Comparison of ENCODE assay signal across 8 cellular contexts in the genomic region with DNA sequence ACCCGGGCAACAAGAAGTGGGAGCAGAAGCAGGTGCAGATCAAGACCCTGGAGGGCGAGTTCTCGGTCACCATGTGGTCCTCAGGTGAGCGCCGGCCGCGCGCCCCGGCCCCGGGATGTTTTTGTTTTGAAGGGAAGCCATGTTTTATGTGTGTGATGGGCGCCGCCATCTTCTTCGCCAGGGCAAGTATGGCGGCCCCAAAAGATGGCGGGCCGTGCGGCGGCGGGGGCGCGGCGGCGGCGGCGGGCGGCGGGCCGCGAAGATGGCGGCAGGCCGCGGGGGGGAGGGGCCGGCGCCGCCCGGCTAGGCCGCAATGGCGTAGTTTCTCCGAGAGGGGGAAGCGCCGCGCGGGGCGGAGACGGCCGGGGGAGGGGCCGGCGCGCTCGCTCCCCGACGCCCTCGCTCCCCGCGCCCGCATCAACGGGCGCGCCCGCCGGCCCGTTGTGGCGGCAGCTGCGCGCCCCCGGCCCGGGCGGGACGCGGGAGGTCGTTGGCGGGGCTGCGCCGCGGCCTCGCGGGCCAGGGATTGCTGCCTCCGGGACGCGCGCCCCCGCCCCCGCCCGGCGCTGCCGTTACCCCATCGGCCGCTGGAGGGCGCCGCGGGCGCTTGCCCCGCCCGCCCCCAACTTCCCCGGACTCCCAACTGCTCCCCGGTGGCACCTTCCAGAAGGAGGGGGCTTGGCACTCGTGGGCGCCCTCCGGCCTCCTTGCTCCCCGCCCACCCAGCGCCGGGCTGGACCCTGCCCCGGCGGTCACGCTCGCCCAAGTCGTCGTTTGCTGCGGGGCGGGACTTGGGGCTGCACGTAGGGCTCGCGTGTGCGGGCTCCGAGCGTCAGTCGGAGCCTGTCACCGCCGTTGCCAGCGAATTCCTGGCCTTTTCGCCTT. TPM values are rescaled to one million over a fixed set of nuclear protein-coding genes. Genes with fewer than 3 reads are reported as not detected.
DNase-seq lines count a peak whose midpoint lies in the region; ATAC-seq, FAIRE-seq and TF ChIP-seq lines count a peak whose summit lies in the region.

No MANE protein-coding gene starts in this region.

- BruUV-seq in HepG2 (replicated peaks; lab: Mats Ljungman, UMichigan): no TSS peak

- peaks cover 62% of the 10 kb centered on the region for H3K4me1 ChIP-seq in HepG2 (ENCODE audit: insufficient read depth, low read length)

- H3K27me3 ChIP-seq in HepG2 (ENCODE audit: control insufficient read depth in 1 of 2, insufficient read depth in 2 of 2, low read length in 2 of 2): no peaks in the 10 kb centered on the region; a peak in 1 of 5 replicates

- POLR2A ChIA-PET in activated CD4-positive, alpha-beta T cell treated with anti-CD3 and anti-CD28 coated beads, Interleukin-2, amount 10 ng/mL, durations not matched to agents 7 days and 5 days (lab: Charles Lee): no interaction called here
- POLR2A ChIA-PET in HepG2 (lab: Yijun Ruan, JAX): interaction anchor here (2.2 kb wide), 1 partner anchor 18 kb away, joined by 14 read pairs; no protein-coding TSS in a partner anchor

- H3K27ac ChIP-seq in HepG2 (ENCODE audit: extremely low read length, insufficient read depth, low read length): peak overlapping the region; percentile 85

- intact Hi-C loops in HepG2 (cut with micrococcal nuclease; ENCODE audit: unreplicated experiment): loop anchor here (1.0 to 2.0 kb wide), 2 partner anchors 35 to 47 kb away; no protein-coding TSS in a partner anchor

- ATAC-seq in HG03175 (IDR thresholded peaks at IDR 0.05; ENCODE audit: unreplicated experiment): peak; percentile 37
- ATAC-seq in HepG2: peak; percentile 78

- CTCF ChIA-PET in activated CD4-positive, alpha-beta T cell treated with anti-CD3 and anti-CD28 coated beads, Interleukin-2, amount 10 ng/mL, durations not matched to agents 7 days and 5 days (lab: Charles Lee): interaction anchor here (0.6 to 2.4 kb wide), 11 partner anchors 10 to 47 kb away, joined by 3 to 11 read pairs (median 6); no protein-coding TSS in a partner anchor
- CTCF ChIA-PET in HepG2 (lab: Yijun Ruan, JAX; ENCODE audit: low intra/inter-chr PET ratio, low total read pairs): interaction anchor here (0.8 kb wide), 1 partner anchor 47 kb away, joined by 3 read pairs; no protein-coding TSS in a partner anchor

- FAIRE-seq in HepG2 (lab: Jason Lieb, UNC): no peak

- no peaks in the 10 kb centered on the region for H3K9me3 ChIP-seq in HepG2 (ENCODE audit: low read length)

- TF ChIP-seq RAD21 in HepG2 (CRISPR knock-in tag; IDR thresholded peaks at IDR 0.05): no peak

- TF ChIP-seq CTCF in AG09309 (IDR thresholded peaks at IDR 0.05; ENCODE audit: control insufficient read depth, insufficient read depth, low read depth, low read length, missing control alignments) (peak; percentile 48), HepG2 (CRISPR knock-in tag; IDR thresholded peaks at IDR 0.05) (peak; percentile 67)

- peaks cover 77% of the 10 kb centered on the region for H3K79me2 ChIP-seq in HepG2 (ENCODE audit: insufficient read depth, low read length)

- peaks cover 46% of the 10 kb centered on the region for H3K36me3 Mint-ChIP-seq in activated CD4-positive, alpha-beta T cell treated with anti-CD3 and anti-CD28 coated beads, Interleukin-2, amount 10 ng/mL, durations not matched to agents 7 days and 5 days (ENCODE audit: low read depth)

- peak overlapping the region; percentile 64 for H3K4me2 ChIP-seq in HepG2 (ENCODE audit: low read depth, low read length)

- H3K27ac Mint-ChIP-seq in activated CD4-positive, alpha-beta T cell treated with anti-CD3 and anti-CD28 coated beads, Interleukin-2, amount 10 ng/mL, durations not matched to agents 7 days and 5 days: peak overlapping the region; percentile 92

- H2AFZ ChIP-seq in HepG2 (ENCODE audit: low read length): no peak overlapping the region

- H3K4me3 Mint-ChIP-seq in activated CD4-positive, alpha-beta T cell treated with anti-CD3 and anti-CD28 coated beads, Interleukin-2, amount 10 ng/mL, durations not matched to agents 7 days and 5 days: peak overlapping the region; percentile 94

- 0% methylated on average over 3 of the region's 121 CpGs for WGBS in HepG2 (ENCODE audit: low lambda C conversion rate)

- DNase-seq in AG09309 (ENCODE audit: low read depth) (peak; percentile 80), NCI-H446 (lab: John Stamatoyannopoulos, UW) (peak; percentile 63 to 92), dedifferentiated amniotic fluid mesenchymal stem cell (ENCODE audit: extremely low spot score) (peak; percentile 80), HepG2 (ENCODE audit: low spot score) (peak; percentile 75)
- peak; percentile 84 for DNase-seq in activated CD4-positive, alpha-beta T cell treated with anti-CD3 and anti-CD28 coated beads, Interleukin-2, amount 10 ng/mL, durations not matched to agents 7 days and 5 days
- DNase-seq in stimulated activated CD4-positive, alpha-beta T cell treated with anti-CD3 and anti-CD28 coated beads, Interleukin-2, amount 100 ng/mL, for 4 hours (ENCODE audit: low read depth): peak; percentile 81

- H3K9ac ChIP-seq in HepG2 (ENCODE audit: insufficient read depth, low read depth, low read length): peak overlapping the region; percentile 96

- peak; percentile 41 for TF ChIP-seq POLR2A in GM18951 (IDR thresholded peaks at IDR 0.05; ENCODE audit: extremely low read depth, insufficient read depth, insufficient read length)
- peak; percentile 56 for TF ChIP-seq POLR2A in HepG2 (IDR thresholded peaks at IDR 0.05; ENCODE audit: insufficient read depth in 1 of 2, low read depth in 2 of 2, low read length in 2 of 2)

- H4K20me1 ChIP-seq in HepG2 (ENCODE audit: insufficient read depth, low read length): peaks cover 59% of the 10 kb centered on the region

- in situ Hi-C loops in GM18951 (cut with MboI; ENCODE audit: low sequenced_read_pairs, unreplicated experiment): no loop called here
- in situ Hi-C loops in HepG2 (cut with HindIII; ENCODE audit: extremely low pct_ligation_motif_present, low pct_unique_long_range_greater_than_20kb): no loop called here

- 0 out of 5 replicates have a peak, but pooled peaks cover 0 to 4% of the 10 kb centered on the region in 2 experiments for H3K36me3 ChIP-seq in HepG2 (replicated peaks in 1 of 2; ENCODE audit: control insufficient read depth in 1 of 2, insufficient read depth in 2 of 2, low read length in 2 of 2)

- H3K27me3 Mint-ChIP-seq in activated CD4-positive, alpha-beta T cell treated with anti-CD3 and anti-CD28 coated beads, Interleukin-2, amount 10 ng/mL, durations not matched to agents 7 days and 5 days: no peaks in the 10 kb centered on the region

- peaks cover 52% of the 10 kb centered on the region for H3K4me1 Mint-ChIP-seq in activated CD4-positive, alpha-beta T cell treated with anti-CD3 and anti-CD28 coated beads, Interleukin-2, amount 10 ng/mL, durations not matched to agents 7 days and 5 days

- H3K9me3 Mint-ChIP-seq in activated CD4-positive, alpha-beta T cell treated with anti-CD3 and anti-CD28 coated beads, Interleukin-2, amount 10 ng/mL, durations not matched to agents 7 days and 5 days: no peaks in the 10 kb centered on the region

- peak overlapping the region; percentile 80 for H3K4me3 ChIP-seq in AG09309 (ENCODE audit: control insufficient read depth, low read depth, low read length)
- H3K4me3 ChIP-seq in HepG2 (replicated peaks in 1 of 3; ENCODE audit: insufficient read depth in 1 of 3, low read depth in 2 of 3, low read length in 3 of 3): peak overlapping the region; percentile 69 to 98 (median 96)

- TF ChIP-seq EP300 in HepG2 (IDR thresholded peaks at IDR 0.05; ENCODE audit: low read depth in 2 of 2, low read length in 2 of 2) (no peak), HepG2 (CRISPR knock-in tag; IDR thresholded peaks at IDR 0.05; ENCODE audit: borderline replicate concordance) (no peak)

TF ChIP-seq in HepG2, 621 proteins besides CTCF, POLR2A, EP300 and RAD21 (continues in another document):
- no peak for TF ChIP-seq ZNF34 (CRISPR knock-in tag; IDR thresholded peaks at IDR 0.05; ENCODE audit: borderline replicate concordance)
- TF ChIP-seq ZNF468 (CRISPR knock-in tag; IDR thresholded peaks at IDR 0.05): no peak
- TF ChIP-seq MYC (CRISPR knock-in tag; IDR thresholded peaks at IDR 0.05; ENCODE audit: borderline replicate concordance): peak; percentile 71; the same call in 1 of the 2 replicates
- TF ChIP-seq, protein P1, sequence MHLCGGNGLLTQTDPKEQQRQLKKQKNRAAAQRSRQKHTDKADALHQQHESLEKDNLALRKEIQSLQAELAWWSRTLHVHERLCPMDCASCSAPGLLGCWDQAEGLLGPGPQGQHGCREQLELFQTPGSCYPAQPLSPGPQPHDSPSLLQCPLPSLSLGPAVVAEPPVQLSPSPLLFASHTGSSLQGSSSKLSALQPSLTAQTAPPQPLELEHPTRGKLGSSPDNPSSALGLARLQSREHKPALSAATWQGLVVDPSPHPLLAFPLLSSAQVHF (CRISPR knock-in tag; IDR thresholded peaks at IDR 0.05): no peak
- no peak for TF ChIP-seq CREM (IDR thresholded peaks at IDR 0.05)
- TF ChIP-seq CREM (CRISPR knock-in tag; IDR thresholded peaks at IDR 0.05): no peak

RNA-seq across cellular contexts. Expression of a gene that starts 1.1 kb away (rescaled TPM):
- total RNA-seq in activated CD4-positive, alpha-beta T cell treated with anti-CD3 and anti-CD28 coated beads, Interleukin-2, amount 10 ng/mL, durations not matched to agents 7 days and 5 days: 100 to 1,000 TPM in 1 of 2 experiments, 10 to 100 TPM in 1; 95.0 to 107 TPM
- total RNA-seq in HepG2 (2016; rRNA removed; fragmentation: Illumina TruSeq; extraction: Trizol): 62.8 and 68.1 TPM in 2 replicates
- 18.9 and 19.0 TPM in 2 replicates for total RNA-seq in HepG2 (2016; cell fraction: cytosol; rRNA removed; fragmentation: Illumina TruSeq; extraction: Trizol; ENCODE audit: low read depth)
- total RNA-seq in HepG2 (2016; cell fraction: insoluble cytoplasmic fraction; rRNA removed; fragmentation: Illumina TruSeq; extraction: Trizol): 58.6 and 68.6 TPM in 2 replicates
- total RNA-seq in HepG2 (2016; cell fraction: membrane; rRNA removed; fragmentation: Illumina TruSeq; extraction: Trizol): 65.4 and 80.0 TPM in 2 replicates
- total RNA-seq in HepG2 (2016; cell fraction: nucleus; rRNA removed; fragmentation: Illumina TruSeq; extraction: Trizol): 38.0 and 40.7 TPM in 2 replicates
- polyA plus RNA-seq in HepG2 (2011; rRNA removed): 23.9 and 29.4 TPM in 2 replicates
- 13.8 and 18.5 TPM in 2 replicates for polyA plus RNA-seq in HepG2 (2011; cell fraction: cytosol; rRNA removed)
- polyA plus RNA-seq in HepG2 (2011; cell fraction: nucleus; rRNA removed): 23.8 and 24.4 TPM in 2 replicates
- 43.4 and 54.0 TPM in 2 replicates for polyA plus RNA-seq in HepG2 (2012)
- 29.1 and 32.3 TPM in 2 replicates for polyA plus RNA-seq in HepG2 (2016; cell fraction: cytosol; fragmentation: Illumina TruSeq; extraction: Trizol; ENCODE audit: low read depth)
- 93.6 and 111 TPM in 2 replicates for polyA plus RNA-seq in HepG2 (2016; cell fraction: insoluble cytoplasmic fraction; fragmentation: Illumina TruSeq; extraction: Trizol; ENCODE audit: low read depth)
- 65.2 and 73.0 TPM in 2 replicates for polyA plus RNA-seq in HepG2 (2016; cell fraction: membrane; fragmentation: Illumina TruSeq; extraction: Trizol; ENCODE audit: low read depth)
- polyA plus RNA-seq in HepG2 (2016; cell fraction: nucleus; fragmentation: Illumina TruSeq; extraction: Trizol; ENCODE audit: insufficient read depth, low read depth): 82.8 and 91.4 TPM in 2 replicates
- 24.4 and 42.6 TPM in 2 replicates for polyA minus RNA-seq in HepG2 (2011; rRNA and poly(A)+ RNA removed; ENCODE audit: low replicate concordance)
- 17.8 and 23.1 TPM in 2 replicates for polyA minus RNA-seq in HepG2 (2011; cell fraction: cytosol; rRNA and poly(A)+ RNA removed)
- polyA minus RNA-seq in HepG2 (2011; cell fraction: nucleus; rRNA and poly(A)+ RNA removed): 36.4 and 41.8 TPM in 2 replicates

Comparison
In these comparisons a context has a peak if more than half of its experiments do, and no peak if none do; other contexts are left out.
1. Peak in every context shown above with its lines: DNase-seq, ATAC-seq, H3K4me3 ChIP-seq and H3K27ac ChIP-seq.